In genomic region chr17:39174907-39175694, GRCh38 we compare ENCODE assay signal across 1 cellular context.
A peak's percentile ranks its signal among the peaks of the same experiment; 100 is the strongest.
TF ChIP-seq lines count a peak whose summit lies in the region.

No MANE protein-coding gene starts in this region.

TF ChIP-seq in HepG2, 621 proteins besides CTCF, POLR2A, EP300 and RAD21 (continues in another document):
- TF ChIP-seq, protein P1, sequence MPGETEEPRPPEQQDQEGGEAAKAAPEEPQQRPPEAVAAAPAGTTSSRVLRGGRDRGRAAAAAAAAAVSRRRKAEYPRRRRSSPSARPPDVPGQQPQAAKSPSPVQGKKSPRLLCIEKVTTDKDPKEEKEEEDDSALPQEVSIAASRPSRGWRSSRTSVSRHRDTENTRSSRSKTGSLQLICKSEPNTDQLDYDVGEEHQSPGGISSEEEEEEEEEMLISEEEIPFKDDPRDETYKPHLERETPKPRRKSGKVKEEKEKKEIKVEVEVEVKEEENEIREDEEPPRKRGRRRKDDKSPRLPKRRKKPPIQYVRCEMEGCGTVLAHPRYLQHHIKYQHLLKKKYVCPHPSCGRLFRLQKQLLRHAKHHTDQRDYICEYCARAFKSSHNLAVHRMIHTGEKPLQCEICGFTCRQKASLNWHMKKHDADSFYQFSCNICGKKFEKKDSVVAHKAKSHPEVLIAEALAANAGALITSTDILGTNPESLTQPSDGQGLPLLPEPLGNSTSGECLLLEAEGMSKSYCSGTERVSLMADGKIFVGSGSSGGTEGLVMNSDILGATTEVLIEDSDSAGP (CRISPR knock-in tag; IDR thresholded peaks at IDR 0.05; ENCODE audit: borderline replicate concordance) = peak; percentile 14; the same call in 1 of the 2 replicates
- peak; percentile 16; the same call in 1 of the 2 replicates for TF ChIP-seq KDM2A (CRISPR knock-in tag; IDR thresholded peaks at IDR 0.05; ENCODE audit: borderline replicate concordance, low read depth)
- peak; percentile 17; the same call in 1 of the 2 replicates for TF ChIP-seq SALL1 (CRISPR knock-in tag; IDR thresholded peaks at IDR 0.05)
- TF ChIP-seq, protein P2, sequence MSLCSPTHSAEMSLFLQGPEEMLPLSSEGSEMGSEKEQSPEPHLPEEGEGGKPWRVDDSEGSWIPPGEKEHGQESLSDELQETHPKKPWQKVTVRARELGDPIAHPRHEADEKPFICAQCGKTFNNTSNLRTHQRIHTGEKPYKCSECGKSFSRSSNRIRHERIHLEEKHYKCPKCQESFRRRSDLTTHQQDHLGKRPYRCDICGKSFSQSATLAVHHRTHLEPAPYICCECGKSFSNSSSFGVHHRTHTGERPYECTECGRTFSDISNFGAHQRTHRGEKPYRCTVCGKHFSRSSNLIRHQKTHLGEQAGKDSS (CRISPR knock-in tag; IDR thresholded peaks at IDR 0.05; ENCODE audit: borderline replicate concordance, low read depth) = no peak
- TF ChIP-seq GPN1 (CRISPR knock-in tag; IDR thresholded peaks at IDR 0.05; ENCODE audit: borderline replicate concordance) = no peak
- TF ChIP-seq, protein P3, sequence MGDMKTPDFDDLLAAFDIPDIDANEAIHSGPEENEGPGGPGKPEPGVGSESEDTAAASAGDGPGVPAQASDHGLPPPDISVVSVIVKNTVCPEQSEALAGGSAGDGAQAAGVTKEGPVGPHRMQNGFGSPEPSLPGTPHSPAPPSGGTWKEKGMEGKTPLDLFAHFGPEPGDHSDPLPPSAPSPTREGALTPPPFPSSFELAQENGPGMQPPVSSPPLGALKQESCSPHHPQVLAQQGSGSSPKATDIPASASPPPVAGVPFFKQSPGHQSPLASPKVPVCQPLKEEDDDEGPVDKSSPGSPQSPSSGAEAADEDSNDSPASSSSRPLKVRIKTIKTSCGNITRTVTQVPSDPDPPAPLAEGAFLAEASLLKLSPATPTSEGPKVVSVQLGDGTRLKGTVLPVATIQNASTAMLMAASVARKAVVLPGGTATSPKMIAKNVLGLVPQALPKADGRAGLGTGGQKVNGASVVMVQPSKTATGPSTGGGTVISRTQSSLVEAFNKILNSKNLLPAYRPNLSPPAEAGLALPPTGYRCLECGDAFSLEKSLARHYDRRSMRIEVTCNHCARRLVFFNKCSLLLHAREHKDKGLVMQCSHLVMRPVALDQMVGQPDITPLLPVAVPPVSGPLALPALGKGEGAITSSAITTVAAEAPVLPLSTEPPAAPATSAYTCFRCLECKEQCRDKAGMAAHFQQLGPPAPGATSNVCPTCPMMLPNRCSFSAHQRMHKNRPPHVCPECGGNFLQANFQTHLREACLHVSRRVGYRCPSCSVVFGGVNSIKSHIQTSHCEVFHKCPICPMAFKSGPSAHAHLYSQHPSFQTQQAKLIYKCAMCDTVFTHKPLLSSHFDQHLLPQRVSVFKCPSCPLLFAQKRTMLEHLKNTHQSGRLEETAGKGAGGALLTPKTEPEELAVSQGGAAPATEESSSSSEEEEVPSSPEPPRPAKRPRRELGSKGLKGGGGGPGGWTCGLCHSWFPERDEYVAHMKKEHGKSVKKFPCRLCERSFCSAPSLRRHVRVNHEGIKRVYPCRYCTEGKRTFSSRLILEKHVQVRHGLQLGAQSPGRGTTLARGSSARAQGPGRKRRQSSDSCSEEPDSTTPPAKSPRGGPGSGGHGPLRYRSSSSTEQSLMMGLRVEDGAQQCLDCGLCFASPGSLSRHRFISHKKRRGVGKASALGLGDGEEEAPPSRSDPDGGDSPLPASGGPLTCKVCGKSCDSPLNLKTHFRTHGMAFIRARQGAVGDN (CRISPR knock-in tag; IDR thresholded peaks at IDR 0.05) = peak; percentile 40; the same call in 1 of the 2 replicates
- no peak for TF ChIP-seq ZNF430 (CRISPR knock-in tag; IDR thresholded peaks at IDR 0.05)
- no peak for TF ChIP-seq KDM6A (CRISPR knock-in tag; IDR thresholded peaks at IDR 0.05; ENCODE audit: low read depth)
- TF ChIP-seq, protein P4, sequence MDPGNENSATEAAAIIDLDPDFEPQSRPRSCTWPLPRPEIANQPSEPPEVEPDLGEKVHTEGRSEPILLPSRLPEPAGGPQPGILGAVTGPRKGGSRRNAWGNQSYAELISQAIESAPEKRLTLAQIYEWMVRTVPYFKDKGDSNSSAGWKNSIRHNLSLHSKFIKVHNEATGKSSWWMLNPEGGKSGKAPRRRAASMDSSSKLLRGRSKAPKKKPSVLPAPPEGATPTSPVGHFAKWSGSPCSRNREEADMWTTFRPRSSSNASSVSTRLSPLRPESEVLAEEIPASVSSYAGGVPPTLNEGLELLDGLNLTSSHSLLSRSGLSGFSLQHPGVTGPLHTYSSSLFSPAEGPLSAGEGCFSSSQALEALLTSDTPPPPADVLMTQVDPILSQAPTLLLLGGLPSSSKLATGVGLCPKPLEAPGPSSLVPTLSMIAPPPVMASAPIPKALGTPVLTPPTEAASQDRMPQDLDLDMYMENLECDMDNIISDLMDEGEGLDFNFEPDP (CRISPR knock-in tag; conservative IDR thresholded peaks at IDR 0.05) = no peak
- TF ChIP-seq MAZ (IDR thresholded peaks at IDR 0.05; ENCODE audit: borderline replicate concordance, low read depth, low read length) = peak; percentile 77
- no peak for TF ChIP-seq MAZ (CRISPR knock-in tag; IDR thresholded peaks at IDR 0.05; ENCODE audit: low read depth)
- TF ChIP-seq ZNF598 (CRISPR knock-in tag; IDR thresholded peaks at IDR 0.05; ENCODE audit: borderline replicate concordance) = 0 out of 2 replicates have a peak, but pooled peaks have one; percentile 49
- TF ChIP-seq RBM39 (IDR thresholded peaks at IDR 0.05; ENCODE audit: low read depth, low read length, poor library complexity, severe bottlenecking) = peak; percentile 29
- no peak for TF ChIP-seq ZNF569 (CRISPR knock-in tag; IDR thresholded peaks at IDR 0.05; ENCODE audit: borderline replicate concordance)
- no peak for TF ChIP-seq NFRKB (IDR thresholded peaks at IDR 0.05)
- peak; percentile 32 for TF ChIP-seq XRCC5 (optimal IDR thresholded peaks at IDR 0.05; ENCODE audit: low read length)
- no peak for TF ChIP-seq SRY (CRISPR knock-in tag; IDR thresholded peaks at IDR 0.05)
- no peak for TF ChIP-seq KAT2B (IDR thresholded peaks at IDR 0.05; ENCODE audit: borderline replicate concordance, low read depth, low read length)
- TF ChIP-seq NCOR1 (IDR thresholded peaks at IDR 0.05; ENCODE audit: borderline replicate concordance, low read length) = no peak
- no peak for TF ChIP-seq ATAD3A (CRISPR knock-in tag; IDR thresholded peaks at IDR 0.05)
- TF ChIP-seq, protein P5, sequence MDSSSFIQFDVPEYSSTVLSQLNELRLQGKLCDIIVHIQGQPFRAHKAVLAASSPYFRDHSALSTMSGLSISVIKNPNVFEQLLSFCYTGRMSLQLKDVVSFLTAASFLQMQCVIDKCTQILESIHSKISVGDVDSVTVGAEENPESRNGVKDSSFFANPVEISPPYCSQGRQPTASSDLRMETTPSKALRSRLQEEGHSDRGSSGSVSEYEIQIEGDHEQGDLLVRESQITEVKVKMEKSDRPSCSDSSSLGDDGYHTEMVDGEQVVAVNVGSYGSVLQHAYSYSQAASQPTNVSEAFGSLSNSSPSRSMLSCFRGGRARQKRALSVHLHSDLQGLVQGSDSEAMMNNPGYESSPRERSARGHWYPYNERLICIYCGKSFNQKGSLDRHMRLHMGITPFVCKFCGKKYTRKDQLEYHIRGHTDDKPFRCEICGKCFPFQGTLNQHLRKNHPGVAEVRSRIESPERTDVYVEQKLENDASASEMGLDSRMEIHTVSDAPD (CRISPR knock-in tag; IDR thresholded peaks at IDR 0.05) = no peak
- no peak for TF ChIP-seq HNF4G (IDR thresholded peaks at IDR 0.05; ENCODE audit: borderline replicate concordance, low read depth, low read length)
- TF ChIP-seq HNF4G (CRISPR knock-in tag; IDR thresholded peaks at IDR 0.05; ENCODE audit: borderline replicate concordance, low read depth) = no peak
- TF ChIP-seq KIAA2018 (CRISPR knock-in tag; IDR thresholded peaks at IDR 0.05; ENCODE audit: borderline replicate concordance) = no peak
- TF ChIP-seq SMC3 (IDR thresholded peaks at IDR 0.05; ENCODE audit: low read length) = peak; percentile 36; the same call in 1 of the 2 replicates
- TF ChIP-seq, protein P6, sequence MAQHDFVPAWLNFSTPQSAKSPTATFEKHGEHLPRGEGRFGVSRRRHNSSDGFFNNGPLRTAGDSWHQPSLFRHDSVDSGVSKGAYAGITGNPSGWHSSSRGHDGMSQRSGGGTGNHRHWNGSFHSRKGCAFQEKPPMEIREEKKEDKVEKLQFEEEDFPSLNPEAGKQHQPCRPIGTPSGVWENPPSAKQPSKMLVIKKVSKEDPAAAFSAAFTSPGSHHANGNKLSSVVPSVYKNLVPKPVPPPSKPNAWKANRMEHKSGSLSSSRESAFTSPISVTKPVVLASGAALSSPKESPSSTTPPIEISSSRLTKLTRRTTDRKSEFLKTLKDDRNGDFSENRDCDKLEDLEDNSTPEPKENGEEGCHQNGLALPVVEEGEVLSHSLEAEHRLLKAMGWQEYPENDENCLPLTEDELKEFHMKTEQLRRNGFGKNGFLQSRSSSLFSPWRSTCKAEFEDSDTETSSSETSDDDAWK (CRISPR knock-in tag; IDR thresholded peaks at IDR 0.05) = no peak
- no peak for TF ChIP-seq ZNF562 (CRISPR knock-in tag; IDR thresholded peaks at IDR 0.05; ENCODE audit: borderline replicate concordance)
- no peak for TF ChIP-seq IRF9 (CRISPR knock-in tag; IDR thresholded peaks at IDR 0.05; ENCODE audit: borderline replicate concordance)
- TF ChIP-seq NFATC3 (CRISPR knock-in tag; IDR thresholded peaks at IDR 0.05) = no peak
- no peak for TF ChIP-seq ZNF619 (CRISPR knock-in tag; IDR thresholded peaks at IDR 0.05)
- no peak for TF ChIP-seq IKZF4 (CRISPR knock-in tag; IDR thresholded peaks at IDR 0.05; ENCODE audit: borderline replicate concordance, low read depth, not compliant biosample characterization)
- TF ChIP-seq RNF2 (conservative IDR thresholded peaks at IDR 0.05; ENCODE audit: low read depth) = no peak
- no peak for TF ChIP-seq SMARCC2 (IDR thresholded peaks at IDR 0.05)
- TF ChIP-seq MED8 (CRISPR knock-in tag; IDR thresholded peaks at IDR 0.05; ENCODE audit: insufficient replicate concordance) = no peak
- TF ChIP-seq, protein P7, sequence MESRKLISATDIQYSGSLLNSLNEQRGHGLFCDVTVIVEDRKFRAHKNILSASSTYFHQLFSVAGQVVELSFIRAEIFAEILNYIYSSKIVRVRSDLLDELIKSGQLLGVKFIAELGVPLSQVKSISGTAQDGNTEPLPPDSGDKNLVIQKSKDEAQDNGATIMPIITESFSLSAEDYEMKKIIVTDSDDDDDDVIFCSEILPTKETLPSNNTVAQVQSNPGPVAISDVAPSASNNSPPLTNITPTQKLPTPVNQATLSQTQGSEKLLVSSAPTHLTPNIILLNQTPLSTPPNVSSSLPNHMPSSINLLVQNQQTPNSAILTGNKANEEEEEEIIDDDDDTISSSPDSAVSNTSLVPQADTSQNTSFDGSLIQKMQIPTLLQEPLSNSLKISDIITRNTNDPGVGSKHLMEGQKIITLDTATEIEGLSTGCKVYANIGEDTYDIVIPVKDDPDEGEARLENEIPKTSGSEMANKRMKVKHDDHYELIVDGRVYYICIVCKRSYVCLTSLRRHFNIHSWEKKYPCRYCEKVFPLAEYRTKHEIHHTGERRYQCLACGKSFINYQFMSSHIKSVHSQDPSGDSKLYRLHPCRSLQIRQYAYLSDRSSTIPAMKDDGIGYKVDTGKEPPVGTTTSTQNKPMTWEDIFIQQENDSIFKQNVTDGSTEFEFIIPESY (CRISPR knock-in tag; IDR thresholded peaks at IDR 0.05) = 0 out of 2 replicates have a peak, but pooled peaks have one; percentile 34
- no peak for TF ChIP-seq POGZ (CRISPR knock-in tag; IDR thresholded peaks at IDR 0.05)
- no peak; the same call in 1 of the 2 replicates for TF ChIP-seq ZNF33B (CRISPR knock-in tag; IDR thresholded peaks at IDR 0.05)
